25 cellular contexts compared by ENCODE assay signal in genomic region chr2:133492719-133493366, GRCh38.
DNase-seq lines count a peak whose midpoint lies in the region; ATAC-seq, FAIRE-seq and TF ChIP-seq lines count a peak whose summit lies in the region.
"Had no signal": no experiment of that assay in that cellular context is flagged by ENCODE, and none has a peak within 500 bp of the region (broad histone marks: within the 10 kb centered on the region; RNA-seq: fewer than 3 reads in every experiment).

No MANE protein-coding gene starts in this region.

- H3K27ac ChIP-seq in IMR-90 (ENCODE audit: insufficient read depth, low read length) (no peak overlapping the region), small intestine (ENCODE audit: low read depth in 1 of 2, low read length in 1 of 2) (no peak overlapping the region), upper lobe of left lung (no peak overlapping the region)

- CTCF ChIA-PET in IMR-90 (lab: Yijun Ruan, JAX): no interaction called here

- TF ChIP-seq RAD21 in IMR-90 (IDR thresholded peaks at IDR 0.05; ENCODE audit: low read length): no peak

- H4K91ac ChIP-seq in IMR-90 (ENCODE audit: insufficient read depth, low read depth, low read length): no peak overlapping the region

- TF ChIP-seq POLR2A in IMR-90 (IDR thresholded peaks at IDR 0.05; ENCODE audit: low read depth, low read length) (no peak), upper lobe of left lung (IDR thresholded peaks at IDR 0.05) (no peak)

- in situ Hi-C loops in IMR-90 (cut with MboI; ENCODE audit: low sequenced_read_pairs): no loop called here

- peak overlapping the region; percentile 58 for H3K4ac ChIP-seq in IMR-90 (ENCODE audit: low read depth, low read length)

- no peak overlapping the region for H3K4me2 ChIP-seq in IMR-90 (ENCODE audit: low read depth, low read length)
- H3K4me2 ChIP-seq: GM23338 had no signal

- peak overlapping the region; percentile 26; the same call in 1 of the 2 replicates for H2BK120ac ChIP-seq in IMR-90 (ENCODE audit: low read depth, low read length)

- no peak overlapping the region for H3K9ac ChIP-seq in IMR-90 (ENCODE audit: low read depth, low read length)

- dilution Hi-C loops in IMR-90 (cut with HindIII; ENCODE audit: low sequenced_read_pairs, unreplicated experiment): no loop called here

- no peak overlapping the region for H2BK15ac ChIP-seq in IMR-90 (ENCODE audit: low read depth, low read length)

- peak overlapping the region; percentile 50; the same call in 1 of the 2 replicates for H3K14ac ChIP-seq in IMR-90 (replicated peaks; ENCODE audit: low read depth, low read length)

- no TSS peak for BruUV-seq in IMR-90 (replicated peaks; lab: Mats Ljungman, UMichigan)

- H2BK20ac ChIP-seq in IMR-90 (ENCODE audit: low read depth, low read length): 0 out of 2 replicates have a peak overlapping the region, but pooled peaks have one; percentile 52

- DNase-seq in IMR-90 (no peak), NCI-H526 treated with DMSO at 0.1 percent for 48 hours (lab: John Stamatoyannopoulos, UW) (peak; percentile 24), mucosa of descending colon (peak in 1 of 3 donors; percentile 20), small intestine (peak; percentile 74), NCI-H82 (lab: John Stamatoyannopoulos, UW) (no peak), upper lobe of left lung (no peak)
- DNase-seq: ACHN; BE2C; C1 segment of cervical spinal cord; CD4-positive, CD25-positive, alpha-beta regulatory T cell; CD8-positive, alpha-beta memory T cell; COR-L47; DMS 273 treated with DMSO at 0.1 percent for 48 hours; DMS53; DND-41; EL; HCEC 1CT had no signal

- no peak for TF ChIP-seq EP300 in upper lobe of left lung (IDR thresholded peaks at IDR 0.05)

- no peak overlapping the region for H2AFZ ChIP-seq in IMR-90 (replicated peaks; ENCODE audit: low read length, poor library complexity)
- H2AFZ ChIP-seq: GM23338 had no signal

- peaks cover 2 to 4% of the 10 kb centered on the region in 2 experiments; a peak in 1 of 4 replicates for H3K79me1 ChIP-seq in IMR-90 (ENCODE audit: low read depth in 1 of 2, low read length in 2 of 2)

- FAIRE-seq in small intestine (lab: Jason Lieb, UNC): no peak
- FAIRE-seq: A204.1, GM12891, GM19239, H54, HTR-8/SVneo had no signal

- peak overlapping the region; percentile 61; the same call in 1 of the 2 replicates for H2AK5ac ChIP-seq in IMR-90 (ENCODE audit: low read depth, low read length)

- H3K27me3 ChIP-seq in IMR-90 (ENCODE audit: control insufficient read depth, insufficient read depth, low read length): no peaks in the 10 kb centered on the region
- no peaks in the 10 kb centered on the region for H3K27me3 ChIP-seq in small intestine (ENCODE audit: control insufficient read depth in 2 of 2, insufficient read depth in 2 of 2, low read length in 2 of 2)
- H3K27me3 ChIP-seq in upper lobe of left lung: no peaks in the 10 kb centered on the region
- H3K27me3 ChIP-seq: BE2C had no signal

- intact Hi-C loops in IMR-90 (cut with micrococcal nuclease): loop anchor here (10.0 kb wide), 1 partner anchor 152 kb away; no protein-coding TSS in a partner anchor
- intact Hi-C loops in mucosa of descending colon (cut with DNase I, micrococcal nuclease): no loop called here

- H3K4me1 ChIP-seq in IMR-90 (ENCODE audit: control insufficient read depth, insufficient read depth, low read length) (peaks cover 9% of the 10 kb centered on the region), mucosa of descending colon (ENCODE audit: low read depth) (peaks cover 12% of the 10 kb centered on the region), small intestine (ENCODE audit: control insufficient read depth in 2 of 2, insufficient read depth in 1 of 2, low read depth in 1 of 2, low read length in 1 of 2) (peaks cover 0 to 6% of the 10 kb centered on the region in 2 donors), upper lobe of left lung (peaks cover 0 to 6% (median 3%) of the 10 kb centered on the region in 4 donors)
- H3K4me1 ChIP-seq: BE2C had no signal

- no peak overlapping the region for H3K56ac ChIP-seq in IMR-90 (ENCODE audit: extremely low read depth, insufficient read depth, low read length)

- peak overlapping the region; percentile 24; the same call in 1 of the 2 replicates for H3K18ac ChIP-seq in IMR-90 (ENCODE audit: low read depth, low read length)

- no peak overlapping the region for H3K23ac ChIP-seq in IMR-90 (ENCODE audit: low read depth, low read length)

- H4K8ac ChIP-seq in IMR-90 (ENCODE audit: low read depth in 2 of 2, low read length in 2 of 2): 0 out of 4 replicates have a peak overlapping the region, but pooled peaks of 1 of the 2 experiments have one; percentile 35

- no peak for ATAC-seq in IMR-90 (ENCODE audit: low read depth)
- peak; percentile 67 for ATAC-seq in mucosa of descending colon
- ATAC-seq in HG03139 (IDR thresholded peaks at IDR 0.05; ENCODE audit: unreplicated experiment): no peak
- no peak for ATAC-seq in HG02938 (IDR thresholded peaks at IDR 0.05; ENCODE audit: unreplicated experiment)
- no peak for ATAC-seq in upper lobe of left lung (ENCODE audit: low FRiP score in 2 of 2)
- ATAC-seq: GM23338 had no signal

- WGBS in IMR-90 (ENCODE audit: extremely low coverage in 2 of 2, insufficient read length in 1 of 2), 2 experiments: 100% methylated on average over 2 of the region's 2 CpGs; no CpG with 5 or more reads in 1 of the 2 experiments
- 19 to 69% (median 32%) methylated on average over 2 of the region's 2 CpGs for WGBS in small intestine, 3 donors
- WGBS in upper lobe of left lung, 2 donors: 91 to 98% methylated on average over 2 of the region's 2 CpGs

- no peak overlapping the region for H2BK5ac ChIP-seq in IMR-90 (ENCODE audit: low read depth, low read length, poor library complexity, severe bottlenecking)

- H3K9me3 ChIP-seq in IMR-90 (ENCODE audit: control insufficient read depth, insufficient read depth, low read length): no peaks in the 10 kb centered on the region
- H3K9me3 ChIP-seq in mucosa of descending colon: no peaks in the 10 kb centered on the region
- H3K9me3 ChIP-seq in small intestine (ENCODE audit: control insufficient read depth, low read depth): no peaks in the 10 kb centered on the region
- no peaks in the 10 kb centered on the region for H3K9me3 ChIP-seq in upper lobe of left lung
- H3K9me3 ChIP-seq: BE2C had no signal

- no peak overlapping the region for H2AK9ac ChIP-seq in IMR-90 (replicated peaks; ENCODE audit: low read depth, low read length, poor library complexity)

- H3K36me3 ChIP-seq in IMR-90 (ENCODE audit: control insufficient read depth, insufficient read depth, low read length): no peaks in the 10 kb centered on the region
- no peaks in the 10 kb centered on the region for H3K36me3 ChIP-seq in mucosa of descending colon (ENCODE audit: low read depth)
- H3K36me3 ChIP-seq in small intestine (ENCODE audit: control insufficient read depth in 2 of 2, insufficient read depth in 2 of 2, low read length in 2 of 2): no peaks in the 10 kb centered on the region
- no peaks in the 10 kb centered on the region for H3K36me3 ChIP-seq in upper lobe of left lung
- H3K36me3 ChIP-seq: BE2C had no signal

- H3K9me1 ChIP-seq in IMR-90 (ENCODE audit: insufficient read depth, low read length): peaks cover 3% of the 10 kb centered on the region; the same call in 1 of the 2 replicates

- H4K5ac ChIP-seq in IMR-90 (ENCODE audit: low read depth, low read length): no peak overlapping the region

- H3K4me3 ChIP-seq in IMR-90 (ENCODE audit: insufficient read depth, low read depth, low read length) (no peak overlapping the region), mucosa of descending colon (no peak overlapping the region), small intestine (ENCODE audit: low read depth in 1 of 2, low read length in 2 of 2) (no peak overlapping the region), upper lobe of left lung (no peak overlapping the region)
- H3K4me3 ChIP-seq: GM23338 had no signal

- TF ChIP-seq CTCF in IMR-90 (conservative IDR thresholded peaks at IDR 0.05; ENCODE audit: low read depth, low read length) (no peak), mucosa of descending colon (IDR thresholded peaks at IDR 0.05) (no peak), upper lobe of left lung (IDR thresholded peaks at IDR 0.05) (no peak)

- H4K20me1 ChIP-seq in IMR-90 (ENCODE audit: insufficient read depth, low read length): no peaks in the 10 kb centered on the region

- POLR2A ChIA-PET in IMR-90 (lab: Charles Lee; ENCODE audit: unreplicated experiment): no interaction called here

TF ChIP-seq in IMR-90, 13 proteins besides CTCF, POLR2A, EP300 and RAD21:
- TF ChIP-seq FOS (IDR thresholded peaks at IDR 0.05; ENCODE audit: low read depth, low read length): no peak
- no peak for TF ChIP-seq MXI1 (IDR thresholded peaks at IDR 0.05; ENCODE audit: borderline replicate concordance, low read depth, low read length)
- TF ChIP-seq ELK1 (IDR thresholded peaks at IDR 0.05; ENCODE audit: borderline replicate concordance, low read depth, low read length): no peak
- no peak for TF ChIP-seq RFX5 (IDR thresholded peaks at IDR 0.05; ENCODE audit: low read depth, low read length)
- no peak for TF ChIP-seq SMC3 (IDR thresholded peaks at IDR 0.05; ENCODE audit: low read depth, low read length)
- TF ChIP-seq RCOR1 (IDR thresholded peaks at IDR 0.05; ENCODE audit: insufficient replicate concordance, low read length): no peak
- TF ChIP-seq MAZ (IDR thresholded peaks at IDR 0.05; ENCODE audit: borderline replicate concordance, low read depth, low read length): no peak
- no peak for TF ChIP-seq MAFK (IDR thresholded peaks at IDR 0.05; ENCODE audit: low read depth, low read length)
- no peak for TF ChIP-seq BHLHE40 (IDR thresholded peaks at IDR 0.05; ENCODE audit: low read depth, low read length)
- TF ChIP-seq, protein P1, sequence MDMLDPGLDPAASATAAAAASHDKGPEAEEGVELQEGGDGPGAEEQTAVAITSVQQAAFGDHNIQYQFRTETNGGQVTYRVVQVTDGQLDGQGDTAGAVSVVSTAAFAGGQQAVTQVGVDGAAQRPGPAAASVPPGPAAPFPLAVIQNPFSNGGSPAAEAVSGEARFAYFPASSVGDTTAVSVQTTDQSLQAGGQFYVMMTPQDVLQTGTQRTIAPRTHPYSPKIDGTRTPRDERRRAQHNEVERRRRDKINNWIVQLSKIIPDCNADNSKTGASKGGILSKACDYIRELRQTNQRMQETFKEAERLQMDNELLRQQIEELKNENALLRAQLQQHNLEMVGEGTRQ (IDR thresholded peaks at IDR 0.05; ENCODE audit: low read depth, low read length): no peak

Comparison
In these comparisons a context has a peak if more than half of its experiments do, and no peak if none do; other contexts are left out.
1. DNase-seq: peak in NCI-H526 treated with DMSO at 0.1 percent for 48 hours (single experiment) and small intestine (single experiment); none in IMR-90 (single experiment), NCI-H82 (single experiment) and upper lobe of left lung (0 of 2).